Comparison of ENCODE assay signal across 16 cellular contexts in genomic region chr2:132252894-132253264, GRCh38.
"Had no signal": no experiment of that assay in that cellular context is flagged by ENCODE, and none has a peak within 500 bp of the region (broad histone marks: within the 10 kb centered on the region; RNA-seq: fewer than 3 reads in every experiment).

No MANE protein-coding gene starts in this region.

- H2AFZ ChIP-seq: hepatocyte had no signal

- H3K4me3 ChIP-seq: colonic mucosa, hepatocyte, lung, sigmoid colon, skin epidermis, tibial artery, upper lobe of left lung, vagina had no signal

- H3K27me3 ChIP-seq: hepatocyte, vagina had no signal

- H3K27ac ChIP-seq: colonic mucosa, hepatocyte, sigmoid colon, skin epidermis, tibial artery, upper lobe of left lung, vagina had no signal

- DNase-seq: colonic mucosa; dermis blood vessel endothelial cell; foreskin melanocyte; head of caudate nucleus; left colon; left ventricle myocardium superior; mesenchymal stem cell; naive B cell; sigmoid colon; stimulated activated naive CD4-positive, alpha-beta T cell treated with Interleukin-2 at 50 U/mL for 16 hours; tibial artery had no signal

- H3K36me3 ChIP-seq: colonic mucosa, sigmoid colon, tibial artery, upper lobe of left lung, vagina had no signal

- H3K9me3 ChIP-seq: colonic mucosa, vagina had no signal

- H3K4me2 ChIP-seq: hepatocyte had no signal

- ATAC-seq: left colon, left ventricle myocardium superior had no signal

- H3K4me1 ChIP-seq: colonic mucosa had no signal
